20 cellular contexts compared by ENCODE assay signal in genomic region chr19:2011169-2011568, GRCh38. TPM values are rescaled to one million over a fixed set of nuclear protein-coding genes. Genes with fewer than 3 reads are reported as not detected.
A peak's percentile ranks its signal among the peaks of the same experiment; 100 is the strongest.
DNase-seq lines count a peak whose midpoint lies in the region; ATAC-seq and TF ChIP-seq lines count a peak whose summit lies in the region.
"Had no signal": no experiment of that assay in that cellular context is flagged by ENCODE, and none has a peak within 500 bp of the region (broad histone marks: within the 10 kb centered on the region; RNA-seq: fewer than 3 reads in every experiment).

No MANE protein-coding gene starts in this region.

- H4K8ac ChIP-seq in neuronal stem cell (ENCODE audit: low read depth, low read length) = no peak overlapping the region

- no peak overlapping the region for H3K9ac ChIP-seq in neuronal stem cell (ENCODE audit: low read depth, low read length, poor library complexity)

- no peaks in the 10 kb centered on the region for H3K9me3 Mint-ChIP-seq in CD4-positive, CD25-positive, alpha-beta regulatory T cell
- H3K9me3 Mint-ChIP-seq in brain = peaks cover 0 to 27% (median 5%) of the 10 kb centered on the region in 5 experiments
- H3K9me3 Mint-ChIP-seq: HFFc6, IgD-negative memory B cell had no signal

- H2BK5ac ChIP-seq in neuronal stem cell (ENCODE audit: low read length) = no peak overlapping the region

- H3K4me3 ChIP-seq in CD4-positive, CD25-positive, alpha-beta regulatory T cell (ENCODE audit: low read depth, low read length) = no peak overlapping the region
- H3K4me3 ChIP-seq in HEK293 (ENCODE audit: low read depth, low read length) (no peak overlapping the region), neuronal stem cell (ENCODE audit: low read length in 2 of 2) (peak overlapping the region in 1 of 2 donors; percentile 42)

- TF ChIP-seq CTCF in HEK293 (tag by site-specific recombination; IDR thresholded peaks at IDR 0.05) (no peak), brain (conservative IDR thresholded peaks at IDR 0.05) (no peak)

- DNase-seq in CD4-positive, CD25-positive, alpha-beta regulatory T cell = no peak
- DNase-seq in neuronal stem cell (ENCODE audit: low spot score) (no peak), iPS-NIHi11 (ENCODE audit: low spot score) (no peak), left cardiac atrium (no peak)
- no peak for DNase-seq in activated CD8-positive, alpha-beta memory T cell treated with anti-CD3 and anti-CD28 coated beads, Interleukin-2, amount 50 U/mL, for 4 hours
- DNase-seq: C1 segment of cervical spinal cord; COR-L47; DMS153; GOT3; HFFc6; NCI-H1930; NCI-H2171; NCI-H446; NCI-H69; NK-92 treated with Interleukin-12 subunit alpha and Interleukin-12 subunit beta, amount 100 ng/mL, for 24 hours; OCI-M1 had no signal

- no peak overlapping the region for H2AFZ ChIP-seq in neuronal stem cell (ENCODE audit: low read length)

- POLR2A ChIA-PET in HEK293 (lab: Yijun Ruan, JAX) = interaction anchor here (0.7 to 1.1 kb wide), 3 partner anchors 9 to 470 kb away, joined by 3 to 8 read pairs (median 8); no protein-coding TSS in a partner anchor

- no peaks in the 10 kb centered on the region for H3K27me3 Mint-ChIP-seq in CD4-positive, CD25-positive, alpha-beta regulatory T cell
- no peaks in the 10 kb centered on the region for H3K27me3 Mint-ChIP-seq in brain
- H3K27me3 Mint-ChIP-seq: IgD-negative memory B cell had no signal

- H3K14ac ChIP-seq in neuronal stem cell (ENCODE audit: low read length) = no peak overlapping the region

- H3K4ac ChIP-seq in neuronal stem cell (ENCODE audit: low read length) = peak overlapping the region; percentile 76

- intact Hi-C loops in left cardiac atrium (cut with DNase I) = no loop called here

- H3K79me1 ChIP-seq in neuronal stem cell (ENCODE audit: low read depth, low read length) = peaks cover 32% of the 10 kb centered on the region

- H2BK120ac ChIP-seq in neuronal stem cell (ENCODE audit: low read depth, low read length) = no peak overlapping the region

- CTCF ChIA-PET in HEK293 (lab: Yijun Ruan, JAX) = no interaction called here

- no peak overlapping the region for H2BK12ac ChIP-seq in neuronal stem cell (ENCODE audit: low read length)

- no peaks in the 10 kb centered on the region for H3K9me3 ChIP-seq in CD4-positive, CD25-positive, alpha-beta regulatory T cell (ENCODE audit: control insufficient read depth in 2 of 2, low read length in 2 of 2)
- H3K9me3 ChIP-seq in HEK293 (ENCODE audit: control insufficient read depth, insufficient read depth, low read depth, low read length) (no peaks in the 10 kb centered on the region), neuronal stem cell (replicated peaks in 1 of 2; ENCODE audit: control insufficient read depth in 2 of 2, insufficient read depth in 1 of 2, low read depth in 1 of 2, low read length in 2 of 2) (peaks cover 0 to under 1% of the 10 kb centered on the region in 2 donors)

- ATAC-seq in CD4-positive, CD25-positive, alpha-beta regulatory T cell (ENCODE audit: low read depth in 2 of 2) = no peak
- ATAC-seq in HG03521 (IDR thresholded peaks at IDR 0.05; ENCODE audit: unreplicated experiment) = no peak
- no peak for ATAC-seq in left cardiac atrium

- no peaks in the 10 kb centered on the region for H3K27me3 ChIP-seq in CD4-positive, CD25-positive, alpha-beta regulatory T cell (ENCODE audit: control insufficient read depth, insufficient read depth, low read length)
- H3K27me3 ChIP-seq in neuronal stem cell (ENCODE audit: control insufficient read depth in 3 of 3, insufficient read depth in 3 of 3, low read depth in 1 of 3, low read length in 3 of 3) = no peaks in the 10 kb centered on the region

- H4K91ac ChIP-seq in neuronal stem cell (ENCODE audit: low read depth, low read length, poor library complexity) = no peak overlapping the region

- peak overlapping the region; percentile 65 for H3K23ac ChIP-seq in neuronal stem cell (ENCODE audit: low read depth, low read length, poor library complexity)

- H3K4me2 ChIP-seq in neuronal stem cell (ENCODE audit: insufficient read depth, low read length, poor library complexity, severe bottlenecking) = no peak overlapping the region

- H3K27ac ChIP-seq in CD4-positive, CD25-positive, alpha-beta regulatory T cell (ENCODE audit: insufficient read depth, low read length, poor library complexity, severe bottlenecking) = no peak overlapping the region
- H3K27ac ChIP-seq in HEK293 (ENCODE audit: extremely low read depth, low read depth, low read length) = no peak overlapping the region
- H3K27ac ChIP-seq in neuronal stem cell (replicated peaks; ENCODE audit: low read length) = no peak overlapping the region

- no CpG with 5 or more reads among the region's 12 CpGs for WGBS in neuronal stem cell (ENCODE audit: extremely low coverage in 2 of 2, insufficient read length in 2 of 2, insufficient replicate concordance in 1 of 2), 2 donors

- no peak overlapping the region for H3K18ac ChIP-seq in neuronal stem cell (ENCODE audit: low read length)

- peaks cover 21% of the 10 kb centered on the region for H3K4me1 ChIP-seq in CD4-positive, CD25-positive, alpha-beta regulatory T cell (ENCODE audit: control insufficient read depth, insufficient read depth, low read length, poor library complexity, severe bottlenecking)
- H3K4me1 ChIP-seq in HEK293 (ENCODE audit: control insufficient read depth, insufficient read depth, low read length) (no peaks in the 10 kb centered on the region), neuronal stem cell (ENCODE audit: control insufficient read depth in 2 of 2, insufficient read depth in 1 of 2, low read depth in 1 of 2, low read length in 2 of 2) (peaks cover 3 to 15% of the 10 kb centered on the region in 2 donors)

- peak overlapping the region in 1 of 4 donors; percentile 80 for H3K4me3 Mint-ChIP-seq in CD4-positive, CD25-positive, alpha-beta regulatory T cell
- H3K4me3 Mint-ChIP-seq in brain = no peak overlapping the region
- H3K4me3 Mint-ChIP-seq: HFFc6 had no signal

- H3K4me1 Mint-ChIP-seq in CD4-positive, CD25-positive, alpha-beta regulatory T cell = peaks cover 0 to 27% (median 6%) of the 10 kb centered on the region in 4 donors
- H3K4me1 Mint-ChIP-seq in brain = peaks cover 28% of the 10 kb centered on the region

- no peak overlapping the region for H2BK15ac ChIP-seq in neuronal stem cell (ENCODE audit: low read length)

- H3K36me3 ChIP-seq in CD4-positive, CD25-positive, alpha-beta regulatory T cell (ENCODE audit: control insufficient read depth, insufficient read depth, low read length) = no peaks in the 10 kb centered on the region
- peaks cover 4 to 22% of the 10 kb centered on the region in 2 experiments; a peak in 2 of 3 replicates for H3K36me3 ChIP-seq in HEK293 (ENCODE audit: control insufficient read depth in 2 of 2, insufficient read depth in 1 of 2, low read length in 2 of 2)
- H3K36me3 ChIP-seq in neuronal stem cell (replicated peaks in 1 of 2; ENCODE audit: control insufficient read depth in 2 of 2, insufficient read depth in 2 of 2, low read length in 2 of 2) = peaks cover 3 to 24% of the 10 kb centered on the region in 2 donors

- H3K36me3 Mint-ChIP-seq in CD4-positive, CD25-positive, alpha-beta regulatory T cell = peaks cover 13% of the 10 kb centered on the region
- peaks cover 69% of the 10 kb centered on the region for H3K36me3 Mint-ChIP-seq in brain

- H3K27ac Mint-ChIP-seq in CD4-positive, CD25-positive, alpha-beta regulatory T cell = peak overlapping the region in 2 of 3 donors; percentile 31 to 44
- H3K27ac Mint-ChIP-seq in brain = peak overlapping the region in 3 of 5 experiments; percentile 11 to 74 (median 68)
- H3K27ac Mint-ChIP-seq: HFFc6, IgD-negative memory B cell had no signal

- no peak overlapping the region for H2AK5ac ChIP-seq in neuronal stem cell (ENCODE audit: low read depth, low read length)

TF ChIP-seq in HEK293, 187 proteins besides CTCF, POLR2A, EP300 and RAD21:
- TF ChIP-seq ATF2 (tag by site-specific recombination; IDR thresholded peaks at IDR 0.05; ENCODE audit: low read depth) = no peak
- TF ChIP-seq ZNF16 (tag by site-specific recombination; IDR thresholded peaks at IDR 0.05; ENCODE audit: low read depth) = peak; percentile 89
TF ChIP-seq in HEK293: peak in this region for 1.

RNA-seq across cellular contexts. Expression of gene BTBD2, which starts 4.3 kb away (rescaled TPM):
- 58.6 TPM for total RNA-seq in CD4-positive, CD25-positive, alpha-beta regulatory T cell
- 1 to 10 TPM; 3.2 to 5.4 (median 4.7) TPM for polyA plus RNA-seq in CD4-positive, CD25-positive, alpha-beta regulatory T cell
- 195 TPM for polyA plus RNA-seq in brain (ENCODE audit: insufficient read depth, low read depth, low replicate concordance)
- polyA plus RNA-seq in neuronal stem cell (2013, experiment 1 of 2) = 148 TPM
- 141 TPM for polyA plus RNA-seq in neuronal stem cell (2013, experiment 2 of 2)
- total RNA-seq in left cardiac atrium = 10 to 100 TPM; 51.4 to 54.3 TPM

RNA-seq across cellular contexts. Expression of gene MKNK2, which starts 39.9 kb away (rescaled TPM):
- total RNA-seq in CD4-positive, CD25-positive, alpha-beta regulatory T cell = 340 TPM
- polyA plus RNA-seq in CD4-positive, CD25-positive, alpha-beta regulatory T cell = 10 to 100 TPM; 28.7 to 38.2 (median 32.0) TPM
- polyA plus RNA-seq in brain (ENCODE audit: insufficient read depth, low read depth, low replicate concordance) = 64.7 TPM
- polyA plus RNA-seq in neuronal stem cell (2013, experiment 1 of 2) = 138 TPM
- polyA plus RNA-seq in neuronal stem cell (2013, experiment 2 of 2) = 146 TPM
- total RNA-seq in left cardiac atrium = 100 to 1,000 TPM; 127 to 174 TPM
